1 cellular context compared by ENCODE assay signal in genomic region chr5:543351-543750, GRCh38.
TF ChIP-seq lines count a peak whose summit lies in the region.

No MANE protein-coding gene starts in this region.

TF ChIP-seq in SK-N-SH, 30 proteins besides CTCF, POLR2A, EP300 and RAD21 (continued from another document):
- no peak for TF ChIP-seq REST (IDR thresholded peaks at IDR 0.05; ENCODE audit: low read depth, low read length)
- TF ChIP-seq GATA2 (CRISPR knock-in tag; IDR thresholded peaks at IDR 0.05): no peak
- TF ChIP-seq RFX5 (IDR thresholded peaks at IDR 0.05; ENCODE audit: low read length): no peak
- no peak for TF ChIP-seq SMC3 (IDR thresholded peaks at IDR 0.05; ENCODE audit: low read depth, low read length)
- no peak for TF ChIP-seq USF2 (IDR thresholded peaks at IDR 0.05; ENCODE audit: borderline replicate concordance, low read depth, low read length)
